Comparison of ENCODE assay signal across 8 cellular contexts in genomic region chr12:64796205-64796845, GRCh38. TPM values are rescaled to one million over a fixed set of nuclear protein-coding genes. Genes with fewer than 3 reads are reported as not detected.
DNase-seq lines count a peak whose midpoint lies in the region; ATAC-seq and TF ChIP-seq lines count a peak whose summit lies in the region.

No MANE protein-coding gene starts in this region.

- DNase-seq in DMS153 treated with DMSO at 0.1 percent for 48 hours (lab: John Stamatoyannopoulos, UW; ENCODE audit: unreplicated experiment) (peak; percentile 71), HS-27A (ENCODE audit: low read depth) (peak; percentile 72), NCI-H748 treated with DMSO at 0.1 percent for 48 hours (lab: John Stamatoyannopoulos, UW) (peak; percentile 68), esophagus muscularis mucosa (ENCODE audit: extremely low spot score) (no peak), ureter (ENCODE audit: low spot score) (peak; percentile 75)
- DNase-seq in activated CD4-positive, alpha-beta T cell treated with anti-CD3 and anti-CD28 coated beads, Interleukin-2, amount 50 U/mL, for 48 hours: peak; percentile 31 to 53

- H3K4me3 Mint-ChIP-seq in nephron: no peak overlapping the region

- H3K9me3 Mint-ChIP-seq in nephron: no peaks in the 10 kb centered on the region

- H3K27me3 Mint-ChIP-seq in nephron (ENCODE audit: low read depth): peaks cover 3% of the 10 kb centered on the region

- intact Hi-C loops in esophagus muscularis mucosa (cut with DNase I): no loop called here

- no peaks in the 10 kb centered on the region for H3K4me1 Mint-ChIP-seq in nephron

- no peak overlapping the region for H3K27ac Mint-ChIP-seq in nephron

- ATAC-seq in GM21423 (IDR thresholded peaks at IDR 0.05; ENCODE audit: unreplicated experiment): peak; percentile 76

- peaks cover 0 to 7% (median 0%) of the 10 kb centered on the region in 4 donors for H3K27me3 ChIP-seq in esophagus muscularis mucosa

- no peak for TF ChIP-seq EP300 in esophagus muscularis mucosa (IDR thresholded peaks at IDR 0.05)

- no peak for TF ChIP-seq POLR2A in esophagus muscularis mucosa (IDR thresholded peaks at IDR 0.05; ENCODE audit: low read depth)

- no peak overlapping the region for H3K4me3 ChIP-seq in esophagus muscularis mucosa

- H3K36me3 Mint-ChIP-seq in nephron (ENCODE audit: low read depth): peaks cover 4% of the 10 kb centered on the region

- H3K9me3 ChIP-seq in esophagus muscularis mucosa: no peaks in the 10 kb centered on the region

- no peak overlapping the region for H3K27ac ChIP-seq in esophagus muscularis mucosa (replicated peaks in 1 of 4)

- 56% methylated on average over 5 of the region's 5 CpGs for WGBS in esophagus muscularis mucosa

- no peaks in the 10 kb centered on the region for H3K4me1 ChIP-seq in esophagus muscularis mucosa

- no peaks in the 10 kb centered on the region for H3K36me3 ChIP-seq in esophagus muscularis mucosa

- peak; percentile 55 to 69 (median 63) for TF ChIP-seq CTCF in esophagus muscularis mucosa (IDR thresholded peaks at IDR 0.05)
- TF ChIP-seq CTCF in nephron (IDR thresholded peaks at IDR 0.05; ENCODE audit: unreplicated experiment in 3 of 3): peak; percentile 84 to 88 (median 87)

RNA-seq across cellular contexts. Expression of gene TBC1D30, which starts 28.1 kb away (rescaled TPM):
- total RNA-seq in esophagus muscularis mucosa (1 to 10 TPM; 1.9 to 4.0 (median 2.7) TPM), ureter (24.2 TPM)

RNA-seq across cellular contexts. Expression of gene GNS, which starts 37.1 kb away (rescaled TPM):
- total RNA-seq in esophagus muscularis mucosa (10 to 100 TPM; 71.0 to 92.9 (median 89.9) TPM), ureter (137 TPM)
